ENCODE assay signal across 17 cellular contexts in genomic region chr20:62741701-62742491, GRCh38. TPM values are rescaled to one million over a fixed set of nuclear protein-coding genes. Genes with fewer than 3 reads are reported as not detected.
DNase-seq lines count a peak whose midpoint lies in the region; ATAC-seq, FAIRE-seq and TF ChIP-seq lines count a peak whose summit lies in the region.
"Had no signal": no experiment of that assay in that cellular context is flagged by ENCODE, and none has a peak within 500 bp of the region (broad histone marks: within the 10 kb centered on the region; RNA-seq: fewer than 3 reads in every experiment).

No MANE protein-coding gene starts in this region.

- TF ChIP-seq POLR2A in H1 (IDR thresholded peaks at IDR 0.05; ENCODE audit: control extremely low read depth in 1 of 2, low read depth in 2 of 2, low read length in 2 of 2), result no peak

- H3K27me3 ChIP-seq in Panc1 (ENCODE audit: control insufficient read depth, insufficient read depth, low read length), result no peaks in the 10 kb centered on the region
- H3K27me3 ChIP-seq in H1 (replicated peaks in 1 of 4; ENCODE audit: control insufficient read depth in 3 of 4, extremely low read depth in 1 of 4, insufficient read depth in 3 of 4, low read length in 3 of 4), result no peaks in the 10 kb centered on the region; a peak in 2 of 7 replicates

- no peak for TF ChIP-seq EP300 in H1 (IDR thresholded peaks at IDR 0.05; ENCODE audit: borderline replicate concordance in 1 of 2, low read depth in 2 of 2, low read length in 2 of 2)

- H2BK12ac ChIP-seq in H1 (ENCODE audit: low read depth, low read length), result no peak overlapping the region

- H3K27ac ChIP-seq in Panc1 (ENCODE audit: low read length) (0 out of 2 replicates have a peak overlapping the region, but pooled peaks have one; percentile 23), H1 (ENCODE audit: low read depth, low read length) (no peak overlapping the region), skin epidermis (peak overlapping the region in 12 of 21 experiments; percentile 16 to 98 (median 84))
- H3K27ac ChIP-seq: psoas muscle had no signal

- peak overlapping the region; percentile 88; the same call in 1 of the 2 replicates for H2BK15ac ChIP-seq in H1 (ENCODE audit: low read length)

- FAIRE-seq in H1 (lab: Jason Lieb, UNC), result no peak
- no peak for FAIRE-seq in frontal cortex (lab: Jason Lieb, UNC)

- TF ChIP-seq RAD21 in H1 (IDR thresholded peaks at IDR 0.05 in 1 of 2, conservative IDR thresholded peaks at IDR 0.05 in 1 of 2; ENCODE audit: low read depth in 2 of 2, low read length in 2 of 2), result no peak

- WGBS in H1 (ENCODE audit: extremely low coverage in 1 of 2, insufficient coverage in 1 of 2, insufficient read length in 1 of 2, insufficient replicate concordance in 2 of 2, low coverage in 1 of 2, low lambda C conversion rate in 2 of 2, missing lambda C conversion rate in 1 of 2), 2 experiments, result 85% methylated on average over 15 of the region's 18 CpGs; no CpG with 5 or more reads in 1 of the 2 experiments

- no peak overlapping the region for H2BK120ac ChIP-seq in H1 (replicated peaks; ENCODE audit: low read depth, low read length)

- no peaks in the 10 kb centered on the region for H4K20me1 ChIP-seq in H1 (replicated peaks in 1 of 2; ENCODE audit: control insufficient read depth in 1 of 2, insufficient read depth in 2 of 2, low read length in 2 of 2)

- ATAC-seq in Panc1, result no peak
- no peak for ATAC-seq in GM18867 (IDR thresholded peaks at IDR 0.05; ENCODE audit: unreplicated experiment)
- no peak for ATAC-seq in HG03378 (IDR thresholded peaks at IDR 0.05; ENCODE audit: unreplicated experiment)
- ATAC-seq: activated CD4-positive, CD25-positive, alpha-beta regulatory T cell treated with anti-CD3 and anti-CD28 coated beads, Interleukin-2, amount 50 U/mL, for 24 hours; activated T-cell treated with anti-CD3 and anti-CD28 coated beads, Interleukin-2, amount 50 U/mL, for 4 hours; psoas muscle had no signal

- H3K9ac ChIP-seq in H1 (replicated peaks in 1 of 4; ENCODE audit: extremely low read depth in 1 of 4, low read depth in 3 of 4, low read length in 3 of 4), result no peak overlapping the region

- in situ Hi-C loops in Panc1 (cut with HindIII; ENCODE audit: low pct_unique_long_range_greater_than_20kb, low sequenced_read_pairs), result no loop called here

- peak; percentile 10 for DNase-seq in activated CD8-positive, alpha-beta memory T cell treated with anti-CD3 and anti-CD28 coated beads, Interleukin-2, amount 50 U/mL, for 4 hours
- no peak for DNase-seq in activated CD8-positive, alpha-beta memory T cell treated with anti-CD3 and anti-CD28 coated beads, Interleukin-2, amount 50 U/mL, for 48 hours
- no peak for DNase-seq in Panc1 (ENCODE audit: low read depth, low spot score)
- DNase-seq in H1 (ENCODE audit: low read depth in 1 of 2, low spot score in 2 of 2), result no peak
- no peak for DNase-seq in frontal cortex (ENCODE audit: low spot score in 2 of 2)
- DNase-seq: activated T-cell treated with anti-CD3 and anti-CD28 coated beads, Interleukin-2, amount 50 U/mL, for 4 hours; amniotic stem cell; Caco-2; KG1; NCI-H1105 had no signal

- H3K4me2 ChIP-seq in H1 (ENCODE audit: insufficient read depth in 1 of 2, low read depth in 2 of 2, low read length in 2 of 2), result no peak overlapping the region

- H3K23me2 ChIP-seq in H1 (ENCODE audit: low read depth, low read length), result no peaks in the 10 kb centered on the region

- intact Hi-C loops in Panc1 (cut with micrococcal nuclease; ENCODE audit: unreplicated experiment), result no loop called here

- no peak overlapping the region for H3K56ac ChIP-seq in H1 (replicated peaks; ENCODE audit: insufficient read length, low read depth, low read length)

- no TSS peak for BruUV-seq in Panc1 (replicated peaks; lab: Mats Ljungman, UMichigan)

- H2AFZ ChIP-seq in H1 (ENCODE audit: low read length), result no peak overlapping the region

- H3K4me1 ChIP-seq in Panc1 (ENCODE audit: control insufficient read depth, insufficient read depth, low read length) (peaks cover 46% of the 10 kb centered on the region), H1 (replicated peaks in 1 of 4; ENCODE audit: control insufficient read depth in 3 of 4, insufficient read depth in 4 of 4, low read length in 3 of 4) (peaks cover 0 to 11% (median 5%) of the 10 kb centered on the region in 4 experiments; a peak in 5 of 7 replicates)
- H3K4me1 ChIP-seq: Caco-2, psoas muscle had no signal

- H3K9me3 ChIP-seq in Panc1 (ENCODE audit: control insufficient read depth, insufficient read depth, low read depth, low read length), result no peaks in the 10 kb centered on the region
- no peaks in the 10 kb centered on the region for H3K9me3 ChIP-seq in H1 (ENCODE audit: insufficient read depth in 2 of 2, low read depth in 1 of 2, low read length in 1 of 2)
- H3K9me3 ChIP-seq: Caco-2, psoas muscle, upper lobe of left lung had no signal

- no peak overlapping the region for H3K4ac ChIP-seq in H1 (replicated peaks; ENCODE audit: insufficient read length, low read depth, low read length)

- H2BK20ac ChIP-seq in H1 (ENCODE audit: low read length), result no peak overlapping the region

- H4K91ac ChIP-seq in H1 (replicated peaks; ENCODE audit: insufficient read length, low read length), result no peak overlapping the region

- CTCF ChIA-PET in Panc1 (lab: Charles Lee), result no interaction called here
- CTCF ChIA-PET in H1 (lab: Charles Lee; ENCODE audit: partially characterized antibody), result interaction anchor here (0.6 to 2.9 kb wide), 10 partner anchors 8 to 939 kb away, joined by 3 to 9 read pairs (median 4); partner anchors contain the start of gene NTSR1

- H3K14ac ChIP-seq in H1 (ENCODE audit: insufficient read length), result no peak overlapping the region

- H3K4me3 ChIP-seq in Panc1 (ENCODE audit: low read depth in 2 of 2, low read length in 2 of 2) (no peak overlapping the region), H1 (ENCODE audit: extremely low read depth in 1 of 4, insufficient read depth in 2 of 4, low read depth in 3 of 4, low read length in 4 of 4) (no peak overlapping the region), skin epidermis (no peak overlapping the region)
- H3K4me3 ChIP-seq: psoas muscle, upper lobe of left lung had no signal

- 0 out of 2 replicates have a peak, but pooled peaks cover 2% of the 10 kb centered on the region for H3K36me3 ChIP-seq in Panc1 (ENCODE audit: control insufficient read depth, insufficient read depth, low read length)
- H3K36me3 ChIP-seq in H1 (ENCODE audit: control insufficient read depth in 2 of 4, insufficient read depth in 4 of 4, low read length in 3 of 4), result no peaks in the 10 kb centered on the region
- H3K36me3 ChIP-seq: upper lobe of left lung had no signal

- no peak for TF ChIP-seq CTCF in Panc1 (IDR thresholded peaks at IDR 0.05)
- no peak for TF ChIP-seq CTCF in H1 (IDR thresholded peaks at IDR 0.05; ENCODE audit: control extremely low read depth in 1 of 3, insufficient read depth in 1 of 3, low read depth in 1 of 3, low read length in 3 of 3)

- 0 out of 2 replicates have a peak overlapping the region, but pooled peaks have one; percentile 21 for H2BK5ac ChIP-seq in H1 (ENCODE audit: low read depth, low read length)

- H3K18ac ChIP-seq in H1 (ENCODE audit: extremely low read depth, low read length), result no peak overlapping the region

- no peak overlapping the region for H4K5ac ChIP-seq in H1 (ENCODE audit: insufficient read length, low read depth, low read length)

- no peaks in the 10 kb centered on the region for H3K79me1 ChIP-seq in H1 (ENCODE audit: low read depth, low read length)

- POLR2A ChIA-PET in Panc1 (lab: Charles Lee) (no interaction called here), H1 (lab: Charles Lee; ENCODE audit: partially characterized antibody) (no interaction called here)

- no peak overlapping the region for H3K23ac ChIP-seq in H1 (ENCODE audit: insufficient read length)

- H3K79me2 ChIP-seq in H1 (ENCODE audit: control insufficient read depth in 1 of 2, insufficient read depth in 2 of 2, low read length in 2 of 2), result no peaks in the 10 kb centered on the region

- H4K8ac ChIP-seq in H1 (ENCODE audit: extremely low read depth, insufficient read depth, low read length), result no peak overlapping the region

- H2AK5ac ChIP-seq in H1 (ENCODE audit: low read depth, low read length), result no peak overlapping the region

TF ChIP-seq in H1, 55 proteins besides CTCF, POLR2A, EP300 and RAD21 (continues in another document):
- TF ChIP-seq ATF2 (IDR thresholded peaks at IDR 0.05; ENCODE audit: low read length), result no peak

RNA-seq across cellular contexts. Expression of gene NTSR1, which starts 33.3 kb away (rescaled TPM):
- total RNA-seq in Panc1 (2021; ENCODE audit: unreplicated experiment) (44.1 TPM), frontal cortex (4.9 TPM)
- polyA plus RNA-seq in Panc1 (2012; ENCODE audit: insufficient read length), result 73.6 TPM
- 0.75 and 0.89 TPM in 2 replicates for total RNA-seq in H1 (2021; fragmentation: NEBNext Ultra II Directional; extraction: Animal tissue kit (Norgen Biotek cat#: 25700))
- 0.53 and 0.97 TPM in 2 replicates for polyA plus RNA-seq in H1 (2011; rRNA removed)
- polyA plus RNA-seq in H1 (2011; cell fraction: cytosol; rRNA removed), result 0.32 TPM
- polyA plus RNA-seq in H1 (2011; cell fraction: nucleus; rRNA removed), result 0.53 TPM
- polyA plus RNA-seq in H1 (2012, experiment 1 of 2), result 0.15 to 0.68 TPM (median 0.34 TPM) in 4 replicates
- polyA plus RNA-seq in H1 (2012, experiment 2 of 2), result 0.43 TPM
- polyA plus RNA-seq in H1 (2013, experiment 1 of 2), result 0.77 TPM
- polyA plus RNA-seq in H1 (2013, experiment 2 of 2), result 0.87 TPM
- 0.19 and 0.24 TPM in 2 replicates for polyA minus RNA-seq in H1 (2011; rRNA and poly(A)+ RNA removed)
- polyA minus RNA-seq in H1 (2011; cell fraction: cytosol; rRNA and poly(A)+ RNA removed), result not detected
- 0.20 TPM for polyA minus RNA-seq in H1 (2011; cell fraction: nucleus; rRNA and poly(A)+ RNA removed)
- total RNA-seq: T-helper 1 cell treated with Interleukin-12 subunit alpha and Interleukin-12 subunit beta and Interleukin-4 antibody, amounts not matched to agents 30 ng/mL and 1 ng/mL, for 36 hours had no signal

RNA-seq across cellular contexts. Expression of gene MRGBP, which starts 54.4 kb away (rescaled TPM):
- 49.9 TPM for total RNA-seq in Panc1 (2021; ENCODE audit: unreplicated experiment)
- polyA plus RNA-seq in Panc1 (2012; ENCODE audit: insufficient read length), result 46.9 TPM
- 16.8 and 18.7 TPM in 2 replicates for total RNA-seq in H1 (2021; fragmentation: NEBNext Ultra II Directional; extraction: Animal tissue kit (Norgen Biotek cat#: 25700))
- polyA plus RNA-seq in H1 (2011; rRNA removed), result 15.0 and 16.7 TPM in 2 replicates
- polyA plus RNA-seq in H1 (2011; cell fraction: cytosol; rRNA removed), result 16.9 TPM
- polyA plus RNA-seq in H1 (2011; cell fraction: nucleus; rRNA removed), result 15.2 TPM
- 12.4 to 15.8 TPM (median 14.1 TPM) in 4 replicates for polyA plus RNA-seq in H1 (2012, experiment 1 of 2)
- 12.8 TPM for polyA plus RNA-seq in H1 (2012, experiment 2 of 2)
- 12.5 TPM for polyA plus RNA-seq in H1 (2013, experiment 1 of 2)
- polyA plus RNA-seq in H1 (2013, experiment 2 of 2), result 13.0 TPM
- 9.2 and 10.4 TPM in 2 replicates for polyA minus RNA-seq in H1 (2011; rRNA and poly(A)+ RNA removed)
- polyA minus RNA-seq in H1 (2011; cell fraction: cytosol; rRNA and poly(A)+ RNA removed), result 7.4 TPM
- polyA minus RNA-seq in H1 (2011; cell fraction: nucleus; rRNA and poly(A)+ RNA removed), result 9.5 TPM
- 20.0 TPM for total RNA-seq in frontal cortex
